In the genomic region with DNA sequence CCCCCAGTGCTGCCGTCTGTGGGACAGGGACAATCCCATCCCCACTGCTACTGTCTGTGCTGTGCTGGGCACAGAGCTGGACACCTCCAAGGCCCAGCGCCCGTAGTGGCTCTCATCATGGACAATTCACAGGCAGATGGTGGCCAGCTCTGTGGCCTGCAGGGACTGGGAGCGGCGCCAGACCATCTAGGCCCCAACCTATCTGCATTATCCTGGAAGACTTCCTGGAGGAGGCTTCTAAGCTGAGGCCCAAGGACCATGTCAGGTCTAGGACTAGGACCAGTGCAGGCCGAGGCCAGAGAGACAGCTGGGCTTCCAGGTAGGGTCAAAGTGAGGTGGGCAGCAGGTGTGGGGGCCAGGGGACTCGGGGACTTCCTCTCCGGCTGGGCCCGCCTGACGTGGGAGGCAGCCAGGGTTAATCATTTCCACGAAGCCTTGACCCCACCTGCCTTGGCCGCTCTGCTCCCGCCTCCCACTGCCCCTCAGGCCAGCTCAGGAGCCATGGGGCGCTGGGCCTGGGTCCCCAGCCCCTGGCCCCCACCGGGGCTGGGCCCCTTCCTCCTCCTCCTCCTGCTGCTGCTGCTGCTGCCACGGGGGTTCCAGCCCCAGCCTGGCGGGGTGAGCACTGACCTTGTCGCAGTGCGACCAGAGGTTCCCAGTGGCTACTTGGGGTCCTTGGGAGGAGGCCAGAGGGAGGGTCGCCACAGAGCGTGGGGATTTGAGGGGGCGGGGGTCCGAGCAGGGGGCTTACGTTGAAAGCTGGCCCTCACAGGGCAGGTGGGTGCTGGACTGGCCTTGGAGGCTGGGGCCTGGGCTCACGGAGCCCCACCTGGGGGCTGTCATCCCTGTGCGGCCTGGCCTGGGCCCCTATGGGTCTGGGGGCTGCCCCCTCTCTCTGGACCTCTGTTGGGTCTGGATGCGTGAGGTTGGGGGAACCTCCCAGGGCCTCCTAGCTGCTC, we compare ENCODE assay signal across 1 cellular context.
TF ChIP-seq lines count a peak whose summit lies in the region.

Gene HGFAC (plus strand): TSS at position 468 of the 959 bp plus-strand sequence. CDS start 34 bp downstream, at position 502.

TF ChIP-seq in HepG2, 621 proteins besides CTCF, POLR2A, EP300 and RAD21 (continued from another document and continues in another):
- no peak for TF ChIP-seq ZNF326 (CRISPR knock-in tag; IDR thresholded peaks at IDR 0.05; ENCODE audit: borderline replicate concordance)
- TF ChIP-seq RXRA (CRISPR knock-in tag; IDR thresholded peaks at IDR 0.05): peak; percentile 88
- TF ChIP-seq ZNF275 (CRISPR knock-in tag; IDR thresholded peaks at IDR 0.05; ENCODE audit: borderline replicate concordance): no peak
- TF ChIP-seq, protein P1, sequence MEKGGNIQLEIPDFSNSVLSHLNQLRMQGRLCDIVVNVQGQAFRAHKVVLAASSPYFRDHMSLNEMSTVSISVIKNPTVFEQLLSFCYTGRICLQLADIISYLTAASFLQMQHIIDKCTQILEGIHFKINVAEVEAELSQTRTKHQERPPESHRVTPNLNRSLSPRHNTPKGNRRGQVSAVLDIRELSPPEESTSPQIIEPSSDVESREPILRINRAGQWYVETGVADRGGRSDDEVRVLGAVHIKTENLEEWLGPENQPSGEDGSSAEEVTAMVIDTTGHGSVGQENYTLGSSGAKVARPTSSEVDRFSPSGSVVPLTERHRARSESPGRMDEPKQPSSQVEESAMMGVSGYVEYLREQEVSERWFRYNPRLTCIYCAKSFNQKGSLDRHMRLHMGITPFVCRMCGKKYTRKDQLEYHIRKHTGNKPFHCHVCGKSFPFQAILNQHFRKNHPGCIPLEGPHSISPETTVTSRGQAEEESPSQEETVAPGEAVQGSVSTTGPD (CRISPR knock-in tag; IDR thresholded peaks at IDR 0.05): no peak
- no peak for TF ChIP-seq ZFP62 (CRISPR knock-in tag; IDR thresholded peaks at IDR 0.05)
- no peak for TF ChIP-seq SP140L (CRISPR knock-in tag; IDR thresholded peaks at IDR 0.05; ENCODE audit: borderline replicate concordance)
- no peak for TF ChIP-seq USF2 (IDR thresholded peaks at IDR 0.05; ENCODE audit: low read depth, low read length)
- no peak; the same call in 1 of the 2 replicates for TF ChIP-seq USF2 (CRISPR knock-in tag; IDR thresholded peaks at IDR 0.05; ENCODE audit: borderline replicate concordance)
- TF ChIP-seq SKI (IDR thresholded peaks at IDR 0.05; ENCODE audit: partially characterized antibody): peak; percentile 16
- TF ChIP-seq ZNF30 (CRISPR knock-in tag; IDR thresholded peaks at IDR 0.05): no peak
- TF ChIP-seq ARNT2 (CRISPR knock-in tag; IDR thresholded peaks at IDR 0.05; ENCODE audit: low read depth): no peak; the same call in 1 of the 2 replicates
- TF ChIP-seq ISX (CRISPR knock-in tag; conservative IDR thresholded peaks at IDR 0.05): no peak
- no peak for TF ChIP-seq RAD51 (IDR thresholded peaks at IDR 0.05; ENCODE audit: borderline replicate concordance)
- TF ChIP-seq U2AF1 (optimal IDR thresholded peaks at IDR 0.05; ENCODE audit: low read depth, low read length): no peak
- 0 out of 2 replicates have a peak, but pooled peaks have one; percentile 19 for TF ChIP-seq AKAP8 (CRISPR knock-in tag; IDR thresholded peaks at IDR 0.05)
- TF ChIP-seq TCF12 (IDR thresholded peaks at IDR 0.05): no peak
- TF ChIP-seq TCF12 (CRISPR knock-in tag; IDR thresholded peaks at IDR 0.05): peak; percentile 77
- TF ChIP-seq, protein P2, sequence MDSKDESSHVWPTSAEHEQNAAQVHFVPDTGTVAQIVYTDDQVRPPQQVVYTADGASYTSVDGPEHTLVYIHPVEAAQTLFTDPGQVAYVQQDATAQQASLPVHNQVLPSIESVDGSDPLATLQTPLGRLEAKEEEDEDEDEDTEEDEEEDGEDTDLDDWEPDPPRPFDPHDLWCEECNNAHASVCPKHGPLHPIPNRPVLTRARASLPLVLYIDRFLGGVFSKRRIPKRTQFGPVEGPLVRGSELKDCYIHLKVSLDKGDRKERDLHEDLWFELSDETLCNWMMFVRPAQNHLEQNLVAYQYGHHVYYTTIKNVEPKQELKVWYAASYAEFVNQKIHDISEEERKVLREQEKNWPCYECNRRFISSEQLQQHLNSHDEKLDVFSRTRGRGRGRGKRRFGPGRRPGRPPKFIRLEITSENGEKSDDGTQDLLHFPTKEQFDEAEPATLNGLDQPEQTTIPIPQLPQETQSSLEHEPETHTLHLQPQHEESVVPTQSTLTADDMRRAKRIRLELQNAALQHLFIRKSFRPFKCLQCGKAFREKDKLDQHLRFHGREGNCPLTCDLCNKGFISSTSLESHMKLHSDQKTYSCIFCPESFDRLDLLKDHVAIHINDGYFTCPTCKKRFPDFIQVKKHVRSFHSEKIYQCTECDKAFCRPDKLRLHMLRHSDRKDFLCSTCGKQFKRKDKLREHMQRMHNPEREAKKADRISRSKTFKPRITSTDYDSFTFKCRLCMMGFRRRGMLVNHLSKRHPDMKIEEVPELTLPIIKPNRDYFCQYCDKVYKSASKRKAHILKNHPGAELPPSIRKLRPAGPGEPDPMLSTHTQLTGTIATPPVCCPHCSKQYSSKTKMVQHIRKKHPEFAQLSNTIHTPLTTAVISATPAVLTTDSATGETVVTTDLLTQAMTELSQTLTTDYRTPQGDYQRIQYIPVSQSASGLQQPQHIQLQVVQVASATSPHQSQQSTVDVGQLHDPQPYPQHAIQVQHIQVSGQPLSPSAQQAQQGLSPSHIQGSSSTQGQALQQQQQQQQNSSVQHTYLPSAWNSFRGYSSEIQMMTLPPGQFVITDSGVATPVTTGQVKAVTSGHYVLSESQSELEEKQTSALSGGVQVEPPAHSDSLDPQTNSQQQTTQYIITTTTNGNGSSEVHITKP (CRISPR knock-in tag; IDR thresholded peaks at IDR 0.05; ENCODE audit: low read depth): no peak
- no peak for TF ChIP-seq CHD4 (IDR thresholded peaks at IDR 0.05; ENCODE audit: borderline replicate concordance, low read length)
- TF ChIP-seq ZNF883 (CRISPR knock-in tag; IDR thresholded peaks at IDR 0.05; ENCODE audit: not compliant biosample characterization): no peak
- no peak for TF ChIP-seq HINFP (CRISPR knock-in tag; IDR thresholded peaks at IDR 0.05; ENCODE audit: low read depth)
- no peak for TF ChIP-seq FOXA1 (IDR thresholded peaks at IDR 0.05)
- no peak for TF ChIP-seq FOXA1 (CRISPR knock-in tag; IDR thresholded peaks at IDR 0.05)
- no peak for TF ChIP-seq ZFP41 (CRISPR knock-in tag; IDR thresholded peaks at IDR 0.05; ENCODE audit: borderline replicate concordance)
- TF ChIP-seq HNRNPUL1 (IDR thresholded peaks at IDR 0.05; ENCODE audit: low read depth, low read length): peak; percentile 82
- TF ChIP-seq TEAD3 (CRISPR knock-in tag; optimal IDR thresholded peaks at IDR 0.05; ENCODE audit: borderline replicate concordance): peak; percentile 36
- TF ChIP-seq ZNF788 (CRISPR knock-in tag; IDR thresholded peaks at IDR 0.05; ENCODE audit: borderline replicate concordance): peak; percentile 24; the same call in 1 of the 2 replicates
- no peak for TF ChIP-seq STAT5B (CRISPR knock-in tag; IDR thresholded peaks at IDR 0.05)
- TF ChIP-seq ZNF615 (CRISPR knock-in tag; IDR thresholded peaks at IDR 0.05; ENCODE audit: borderline replicate concordance): no peak
- TF ChIP-seq, protein P3, sequence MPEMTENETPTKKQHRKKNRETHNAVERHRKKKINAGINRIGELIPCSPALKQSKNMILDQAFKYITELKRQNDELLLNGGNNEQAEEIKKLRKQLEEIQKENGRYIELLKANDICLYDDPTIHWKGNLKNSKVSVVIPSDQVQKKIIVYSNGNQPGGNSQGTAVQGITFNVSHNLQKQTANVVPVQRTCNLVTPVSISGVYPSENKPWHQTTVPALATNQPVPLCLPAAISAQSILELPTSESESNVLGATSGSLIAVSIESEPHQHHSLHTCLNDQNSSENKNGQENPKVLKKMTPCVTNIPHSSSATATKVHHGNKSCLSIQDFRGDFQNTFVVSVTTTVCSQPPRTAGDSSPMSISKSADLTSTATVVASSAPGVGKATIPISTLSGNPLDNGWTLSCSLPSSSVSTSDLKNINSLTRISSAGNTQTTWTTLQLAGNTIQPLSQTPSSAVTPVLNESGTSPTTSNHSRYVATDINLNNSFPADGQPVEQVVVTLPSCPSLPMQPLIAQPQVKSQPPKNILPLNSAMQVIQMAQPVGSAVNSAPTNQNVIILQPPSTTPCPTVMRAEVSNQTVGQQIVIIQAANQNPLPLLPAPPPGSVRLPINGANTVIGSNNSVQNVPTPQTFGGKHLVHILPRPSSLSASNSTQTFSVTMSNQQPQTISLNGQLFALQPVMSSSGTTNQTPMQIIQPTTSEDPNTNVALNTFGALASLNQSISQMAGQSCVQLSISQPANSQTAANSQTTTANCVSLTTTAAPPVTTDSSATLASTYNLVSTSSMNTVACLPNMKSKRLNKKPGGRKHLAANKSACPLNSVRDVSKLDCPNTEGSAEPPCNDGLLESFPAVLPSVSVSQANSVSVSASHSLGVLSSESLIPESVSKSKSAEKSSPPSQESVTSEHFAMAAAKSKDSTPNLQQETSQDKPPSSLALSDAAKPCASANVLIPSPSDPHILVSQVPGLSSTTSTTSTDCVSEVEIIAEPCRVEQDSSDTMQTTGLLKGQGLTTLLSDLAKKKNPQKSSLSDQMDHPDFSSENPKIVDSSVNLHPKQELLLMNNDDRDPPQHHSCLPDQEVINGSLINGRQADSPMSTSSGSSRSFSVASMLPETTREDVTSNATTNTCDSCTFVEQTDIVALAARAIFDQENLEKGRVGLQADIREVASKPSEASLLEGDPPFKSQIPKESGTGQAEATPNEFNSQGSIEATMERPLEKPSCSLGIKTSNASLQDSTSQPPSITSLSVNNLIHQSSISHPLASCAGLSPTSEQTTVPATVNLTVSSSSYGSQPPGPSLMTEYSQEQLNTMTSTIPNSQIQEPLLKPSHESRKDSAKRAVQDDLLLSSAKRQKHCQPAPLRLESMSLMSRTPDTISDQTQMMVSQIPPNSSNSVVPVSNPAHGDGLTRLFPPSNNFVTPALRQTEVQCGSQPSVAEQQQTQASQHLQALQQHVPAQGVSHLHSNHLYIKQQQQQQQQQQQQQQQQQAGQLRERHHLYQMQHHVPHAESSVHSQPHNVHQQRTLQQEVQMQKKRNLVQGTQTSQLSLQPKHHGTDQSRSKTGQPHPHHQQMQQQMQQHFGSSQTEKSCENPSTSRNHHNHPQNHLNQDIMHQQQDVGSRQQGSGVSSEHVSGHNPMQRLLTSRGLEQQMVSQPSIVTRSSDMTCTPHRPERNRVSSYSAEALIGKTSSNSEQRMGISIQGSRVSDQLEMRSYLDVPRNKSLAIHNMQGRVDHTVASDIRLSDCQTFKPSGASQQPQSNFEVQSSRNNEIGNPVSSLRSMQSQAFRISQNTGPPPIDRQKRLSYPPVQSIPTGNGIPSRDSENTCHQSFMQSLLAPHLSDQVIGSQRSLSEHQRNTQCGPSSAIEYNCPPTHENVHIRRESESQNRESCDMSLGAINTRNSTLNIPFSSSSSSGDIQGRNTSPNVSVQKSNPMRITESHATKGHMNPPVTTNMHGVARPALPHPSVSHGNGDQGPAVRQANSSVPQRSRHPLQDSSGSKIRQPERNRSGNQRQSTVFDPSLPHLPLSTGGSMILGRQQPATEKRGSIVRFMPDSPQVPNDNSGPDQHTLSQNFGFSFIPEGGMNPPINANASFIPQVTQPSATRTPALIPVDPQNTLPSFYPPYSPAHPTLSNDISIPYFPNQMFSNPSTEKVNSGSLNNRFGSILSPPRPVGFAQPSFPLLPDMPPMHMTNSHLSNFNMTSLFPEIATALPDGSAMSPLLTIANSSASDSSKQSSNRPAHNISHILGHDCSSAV (CRISPR knock-in tag; IDR thresholded peaks at IDR 0.05; ENCODE audit: borderline replicate concordance): no peak
- peak; percentile 79 for TF ChIP-seq ZFX (CRISPR knock-in tag; IDR thresholded peaks at IDR 0.05; ENCODE audit: low read depth)
- TF ChIP-seq SSRP1 (CRISPR knock-in tag; IDR thresholded peaks at IDR 0.05): peak; percentile 81; the same call in 1 of the 2 replicates
- no peak; the same call in 1 of the 2 replicates for TF ChIP-seq THAP11 (CRISPR knock-in tag; IDR thresholded peaks at IDR 0.05)
- TF ChIP-seq, protein P4, sequence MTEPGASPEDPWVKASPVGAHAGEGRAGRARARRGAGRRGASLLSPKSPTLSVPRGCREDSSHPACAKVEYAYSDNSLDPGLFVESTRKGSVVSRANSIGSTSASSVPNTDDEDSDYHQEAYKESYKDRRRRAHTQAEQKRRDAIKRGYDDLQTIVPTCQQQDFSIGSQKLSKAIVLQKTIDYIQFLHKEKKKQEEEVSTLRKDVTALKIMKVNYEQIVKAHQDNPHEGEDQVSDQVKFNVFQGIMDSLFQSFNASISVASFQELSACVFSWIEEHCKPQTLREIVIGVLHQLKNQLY (CRISPR knock-in tag; IDR thresholded peaks at IDR 0.05): no peak
- TF ChIP-seq EHMT2 (IDR thresholded peaks at IDR 0.05; ENCODE audit: borderline replicate concordance, low read depth, low read length): no peak
- no peak for TF ChIP-seq JUNB (CRISPR knock-in tag; IDR thresholded peaks at IDR 0.05; ENCODE audit: borderline replicate concordance)
- no peak for TF ChIP-seq ZNF792 (CRISPR knock-in tag; IDR thresholded peaks at IDR 0.05)
- peak; percentile 52; the same call in 1 of the 2 replicates for TF ChIP-seq PHF21A (CRISPR knock-in tag; IDR thresholded peaks at IDR 0.05)
- no peak for TF ChIP-seq ZNF143 (CRISPR knock-in tag; IDR thresholded peaks at IDR 0.05)
- TF ChIP-seq ZNF552 (CRISPR knock-in tag; IDR thresholded peaks at IDR 0.05; ENCODE audit: borderline replicate concordance): peak; percentile 36; the same call in 1 of the 2 replicates
- no peak for TF ChIP-seq ZNF24 (IDR thresholded peaks at IDR 0.05)
